In the genomic region with DNA sequence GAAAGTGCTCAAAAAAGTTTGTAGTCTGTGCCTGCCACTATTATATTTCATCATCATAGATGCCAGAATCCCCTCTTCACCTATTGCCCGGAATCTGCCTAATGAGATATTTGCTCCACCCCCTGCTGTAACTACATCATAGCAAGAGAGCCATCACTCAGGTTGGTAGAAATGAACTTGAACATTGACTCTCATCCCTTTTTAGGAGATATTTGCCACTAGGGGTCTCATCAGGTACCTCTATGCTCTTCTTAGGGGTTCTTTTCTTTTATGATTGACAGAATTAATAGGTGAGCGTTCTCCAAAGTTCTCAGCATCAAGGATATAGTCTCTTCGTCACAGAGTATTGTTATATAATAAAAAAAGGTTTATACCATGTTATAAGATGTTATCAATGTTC, we compare ENCODE assay signal across 30 cellular contexts. TPM values are rescaled to one million over a fixed set of nuclear protein-coding genes. Genes with fewer than 3 reads are reported as not detected.
"Had no signal": no experiment of that assay in that cellular context is flagged by ENCODE, and none has a peak within 500 bp of the region (broad histone marks: within the 10 kb centered on the region; RNA-seq: fewer than 3 reads in every experiment).

No MANE protein-coding gene starts in this region.

- H3K4me3 ChIP-seq: ascending aorta, body of pancreas, MG63, SJCRH30 had no signal

- ATAC-seq: activated naive CD4-positive, alpha-beta T cell treated with anti-CD3 and anti-CD28 coated beads, Interleukin-2, amount 50 U/mL, for 72 hours; activated naive CD8-positive, alpha-beta T cell treated with anti-CD3 and anti-CD28 coated beads, Interleukin-2, amount 50 U/mL, for 24 hours; activated T-cell treated with anti-CD3 and anti-CD28 coated beads, Interleukin-2, amount 50 U/mL, for 4 hours; body of pancreas; Panc1; Right ventricle myocardium inferior had no signal

- H3K4me2 ChIP-seq: SK-N-SH had no signal

- H3K27me3 ChIP-seq: ascending aorta, body of pancreas had no signal

- H3K9me3 ChIP-seq: ascending aorta, body of pancreas, MG63, SJCRH30, SK-N-SH had no signal

- H3K9ac ChIP-seq: SK-N-SH had no signal

- H3K27ac ChIP-seq: ascending aorta, body of pancreas, SJCRH30, VCaP had no signal

- H3K4me1 ChIP-seq: ascending aorta, body of pancreas, SJCRH30 had no signal

- DNase-seq: activated CD4-positive, alpha-beta memory T cell treated with anti-CD3 and anti-CD28 coated beads for 36 hours; activated CD4-positive, alpha-beta T cell treated with anti-CD3 and anti-CD28 coated beads, Interleukin-2, amount 10 ng/mL, durations not matched to agents 7 days and 5 days; activated CD4-positive, CD25-positive, alpha-beta regulatory T cell; activated effector memory CD4-positive, alpha-beta T cell treated with anti-CD3 and anti-CD28 coated beads, Interleukin-2, amount 50 U/mL, for 16 hours; activated naive CD4-positive, alpha-beta T cell treated with Interleukin-2 at 50 U/mL for 16 hours; activated naive CD8-positive, alpha-beta T cell treated with anti-CD3 and anti-CD28 coated beads, Interleukin-2, amount 50 U/mL, for 24 hours; activated T-cell treated with anti-CD3 and anti-CD28 coated beads, Interleukin-2, amount 50 U/mL, for 4 hours; amniotic stem cell; body of pancreas; central memory CD4-positive, alpha-beta T cell; MG63; MV-4-11; NCI-H1105; NCI-H1436 treated with DMSO at 0.1 percent for 48 hours; NCI-H187 treated with DMSO at 0.1 percent for 48 hours; NCI-H2081 treated with DMSO at 0.1 percent for 48 hours; NCI-H446; NCI-H524; RPMI8226; SJCRH30; SK-N-SH; T-helper 1 cell had no signal

- H3K36me3 ChIP-seq: ascending aorta, MG63, SJCRH30 had no signal

RNA-seq across cellular contexts. Expression of a gene that starts 20.0 kb away (rescaled TPM):
- total RNA-seq: activated CD4-positive, alpha-beta memory T cell treated with anti-CD3 and anti-CD28 coated beads for 36 hours; activated CD4-positive, alpha-beta T cell treated with anti-CD3 and anti-CD28 coated beads, Interleukin-2, amount 10 ng/mL, durations not matched to agents 7 days and 5 days; activated naive CD4-positive, alpha-beta T cell treated with anti-CD3 and anti-CD28 coated beads, Interleukin-2, amount 50 U/mL, for 72 hours; activated T-cell treated with anti-CD3 and anti-CD28 coated beads, Interleukin-2, amount 50 U/mL, for 4 hours; ascending aorta; bronchial epithelial cell; chondrocyte; Right ventricle myocardium inferior; T-helper 2 cell treated with Interferon-gamma antibody and Interleukin-4, amounts not matched to agents 100 ng/mL and 5 ng/mL, for 36 hours had no signal
- polyA plus RNA-seq: SK-N-SH had no signal

RNA-seq across cellular contexts. Expression of a gene that starts 24.6 kb away (rescaled TPM):
- total RNA-seq: activated CD4-positive, alpha-beta memory T cell treated with anti-CD3 and anti-CD28 coated beads for 36 hours; activated CD4-positive, alpha-beta T cell treated with anti-CD3 and anti-CD28 coated beads, Interleukin-2, amount 10 ng/mL, durations not matched to agents 7 days and 5 days; activated naive CD4-positive, alpha-beta T cell treated with anti-CD3 and anti-CD28 coated beads, Interleukin-2, amount 50 U/mL, for 72 hours; activated T-cell treated with anti-CD3 and anti-CD28 coated beads, Interleukin-2, amount 50 U/mL, for 4 hours; ascending aorta; chondrocyte; SJCRH30; T-helper 2 cell treated with Interferon-gamma antibody and Interleukin-4, amounts not matched to agents 100 ng/mL and 5 ng/mL, for 36 hours had no signal

RNA-seq across cellular contexts. Expression of a gene that starts 42.1 kb away (rescaled TPM):
- total RNA-seq: activated CD4-positive, alpha-beta memory T cell treated with anti-CD3 and anti-CD28 coated beads for 36 hours; activated CD4-positive, alpha-beta T cell treated with anti-CD3 and anti-CD28 coated beads, Interleukin-2, amount 10 ng/mL, durations not matched to agents 7 days and 5 days; activated naive CD4-positive, alpha-beta T cell treated with anti-CD3 and anti-CD28 coated beads, Interleukin-2, amount 50 U/mL, for 72 hours; activated T-cell treated with anti-CD3 and anti-CD28 coated beads, Interleukin-2, amount 50 U/mL, for 4 hours; ascending aorta; body of pancreas; bronchial epithelial cell; chondrocyte; Right ventricle myocardium inferior; SJCRH30; T-helper 2 cell treated with Interferon-gamma antibody and Interleukin-4, amounts not matched to agents 100 ng/mL and 5 ng/mL, for 36 hours had no signal
- polyA plus RNA-seq: SK-N-SH had no signal
